Comparison of ENCODE assay signal across 2 cellular contexts in genomic region chr1:53905509-53905908, GRCh38. TPM values are rescaled to one million over a fixed set of nuclear protein-coding genes. Genes with fewer than 3 reads are reported as not detected.
"Had no signal": no experiment of that assay in that cellular context is flagged by ENCODE, and none has a peak within 500 bp of the region (broad histone marks: within the 10 kb centered on the region; RNA-seq: fewer than 3 reads in every experiment).

No MANE protein-coding gene starts in this region.

- DNase-seq: GF-D8 had no signal

- H3K4me3 ChIP-seq: GM12878 had no signal

RNA-seq across cellular contexts. Expression of gene DIO1, which starts 11.5 kb away (rescaled TPM):
- total RNA-seq: GM12878 had no signal
